20 cellular contexts compared by ENCODE assay signal in genomic region chr11:117062503-117062902, GRCh38. TPM values are rescaled to one million over a fixed set of nuclear protein-coding genes. Genes with fewer than 3 reads are reported as not detected.
A peak's percentile ranks its signal among the peaks of the same experiment; 100 is the strongest.
DNase-seq lines count a peak whose midpoint lies in the region; ATAC-seq, FAIRE-seq and TF ChIP-seq lines count a peak whose summit lies in the region.
"Had no signal": no experiment of that assay in that cellular context is flagged by ENCODE, and none has a peak within 500 bp of the region (broad histone marks: within the 10 kb centered on the region; RNA-seq: fewer than 3 reads in every experiment).

No MANE protein-coding gene starts in this region.

- CTCF ChIA-PET in activated CD8-positive, alpha-beta T cell treated with anti-CD3 and anti-CD28 coated beads for 36 hours (lab: Charles Lee): interaction anchor here (0.9 to 1.7 kb wide), 4 partner anchors 11 to 36 kb away, joined by 3 to 9 read pairs (median 4); no protein-coding TSS in a partner anchor
- CTCF ChIA-PET in activated CD8-positive, alpha-beta T cell treated with anti-CD3 and anti-CD28 coated beads, Interleukin-2, amount 10 ng/mL, durations not matched to agents 7 days and 5 days (lab: Charles Lee): interaction anchor here (0.7 to 1.4 kb wide), 7 partner anchors 10 to 211 kb away, joined by 3 to 4 read pairs (median 3); no protein-coding TSS in a partner anchor
- CTCF ChIA-PET in CD4-positive, alpha-beta memory T cell (lab: Charles Lee; ENCODE audit: partially characterized antibody): no interaction called here
- CTCF ChIA-PET in WTC11 (lab: Charles Lee): no interaction called here

- peaks cover 76% of the 10 kb centered on the region for H3K4me1 Mint-ChIP-seq in activated CD8-positive, alpha-beta T cell treated with anti-CD3 and anti-CD28 coated beads for 36 hours (ENCODE audit: low read depth)
- H3K4me1 Mint-ChIP-seq in activated CD8-positive, alpha-beta T cell treated with anti-CD3 and anti-CD28 coated beads, Interleukin-2, amount 10 ng/mL, durations not matched to agents 7 days and 5 days (ENCODE audit: low read depth): peaks cover 31% of the 10 kb centered on the region
- peaks cover 53 to 88% (median 70%) of the 10 kb centered on the region in 4 donors for H3K4me1 Mint-ChIP-seq in CD4-positive, alpha-beta memory T cell
- peaks cover 32% of the 10 kb centered on the region for H3K4me1 Mint-ChIP-seq in T-helper 1 cell treated with Interleukin-12 subunit alpha and Interleukin-12 subunit beta and Interleukin-4 antibody, amounts not matched to agents 30 μg/mL and 1 μg/mL, for 36 hours (ENCODE audit: low read depth)
- H3K4me1 Mint-ChIP-seq in WTC11: peaks cover 25% of the 10 kb centered on the region

- H3K36me3 ChIP-seq in CD4-positive, alpha-beta memory T cell (ENCODE audit: insufficient read depth, low read length): no peaks in the 10 kb centered on the region
- H3K36me3 ChIP-seq: esophagus muscularis mucosa, gastroesophageal sphincter, HAP-1, suprapubic skin had no signal

- H3K4me1 ChIP-seq in CD4-positive, alpha-beta memory T cell (ENCODE audit: insufficient read depth, low read length): peaks cover 51% of the 10 kb centered on the region

- H3K27me3 ChIP-seq in CD4-positive, alpha-beta memory T cell (ENCODE audit: insufficient read depth, low read length): no peaks in the 10 kb centered on the region
- H3K27me3 ChIP-seq in layer of hippocampus (ENCODE audit: control insufficient read depth, insufficient read depth, low read length): no peaks in the 10 kb centered on the region
- H3K27me3 ChIP-seq: esophagus muscularis mucosa, gastroesophageal sphincter, suprapubic skin had no signal

- no peak overlapping the region for H3K27ac ChIP-seq in CD4-positive, alpha-beta memory T cell (ENCODE audit: low read depth, low read length)
- H3K27ac ChIP-seq in layer of hippocampus (ENCODE audit: low read depth, low read length): peak overlapping the region; percentile 30
- H3K27ac ChIP-seq: C4-2B, suprapubic skin had no signal

- peaks cover 3% of the 10 kb centered on the region for H3K36me3 Mint-ChIP-seq in activated CD8-positive, alpha-beta T cell treated with anti-CD3 and anti-CD28 coated beads for 36 hours (ENCODE audit: low read depth)
- H3K36me3 Mint-ChIP-seq in activated CD8-positive, alpha-beta T cell treated with anti-CD3 and anti-CD28 coated beads, Interleukin-2, amount 10 ng/mL, durations not matched to agents 7 days and 5 days (ENCODE audit: low read depth): peaks cover 7% of the 10 kb centered on the region
- H3K36me3 Mint-ChIP-seq in CD4-positive, alpha-beta memory T cell: peaks cover 0 to 5% of the 10 kb centered on the region in 2 donors
- peaks cover 5% of the 10 kb centered on the region for H3K36me3 Mint-ChIP-seq in T-helper 1 cell treated with Interleukin-12 subunit alpha and Interleukin-12 subunit beta and Interleukin-4 antibody, amounts not matched to agents 30 μg/mL and 1 μg/mL, for 36 hours (ENCODE audit: low read depth)
- H3K36me3 Mint-ChIP-seq in WTC11: no peaks in the 10 kb centered on the region

- H3K4me3 ChIP-seq in CD4-positive, alpha-beta memory T cell (ENCODE audit: low read length in 2 of 2): no peak overlapping the region
- H3K4me3 ChIP-seq: gastroesophageal sphincter, HAP-1, suprapubic skin had no signal

- peak overlapping the region; percentile 90 for H3K27ac Mint-ChIP-seq in activated CD8-positive, alpha-beta T cell treated with anti-CD3 and anti-CD28 coated beads for 36 hours
- no peak overlapping the region for H3K27ac Mint-ChIP-seq in activated CD8-positive, alpha-beta T cell treated with anti-CD3 and anti-CD28 coated beads, Interleukin-2, amount 10 ng/mL, durations not matched to agents 7 days and 5 days
- peak overlapping the region in 6 of 7 donors; percentile 8 to 89 (median 66) for H3K27ac Mint-ChIP-seq in CD4-positive, alpha-beta memory T cell
- peak overlapping the region; percentile 13 for H3K27ac Mint-ChIP-seq in T-helper 1 cell treated with Interleukin-12 subunit alpha and Interleukin-12 subunit beta and Interleukin-4 antibody, amounts not matched to agents 30 μg/mL and 1 μg/mL, for 36 hours
- H3K27ac Mint-ChIP-seq in WTC11: no peak overlapping the region
- H3K27ac Mint-ChIP-seq: activated CD4-positive, alpha-beta T cell treated with anti-CD3 and anti-CD28 coated beads, Interleukin-2, amount 10 ng/mL, durations not matched to agents 7 days and 5 days had no signal

- DNase-seq in activated CD8-positive, alpha-beta T cell treated with anti-CD3 and anti-CD28 coated beads for 36 hours: peak; percentile 21
- DNase-seq in activated CD8-positive, alpha-beta T cell treated with anti-CD3 and anti-CD28 coated beads, Interleukin-2, amount 10 ng/mL, durations not matched to agents 7 days and 5 days: no peak
- DNase-seq in CD4-positive, alpha-beta memory T cell: no peak
- no peak for DNase-seq in GM12892 (ENCODE audit: insufficient read length)
- DNase-seq in WTC11 (ENCODE audit: low spot score): no peak
- DNase-seq in NCI-H146 treated with DMSO at 0.1 percent for 48 hours (lab: John Stamatoyannopoulos, UW; ENCODE audit: unreplicated experiment): no peak
- DNase-seq: effector CD4-positive, alpha-beta T cell; kidney glomerular epithelial cell; mesenchymal stem cell; naive thymus-derived CD8-positive, alpha-beta T cell; NCI-H1436; T-helper 9 cell had no signal

- H3K9me3 Mint-ChIP-seq in activated CD8-positive, alpha-beta T cell treated with anti-CD3 and anti-CD28 coated beads for 36 hours: no peaks in the 10 kb centered on the region
- H3K9me3 Mint-ChIP-seq in activated CD8-positive, alpha-beta T cell treated with anti-CD3 and anti-CD28 coated beads, Interleukin-2, amount 10 ng/mL, durations not matched to agents 7 days and 5 days (ENCODE audit: insufficient read depth): no peaks in the 10 kb centered on the region
- no peaks in the 10 kb centered on the region for H3K9me3 Mint-ChIP-seq in CD4-positive, alpha-beta memory T cell
- H3K9me3 Mint-ChIP-seq in T-helper 1 cell treated with Interleukin-12 subunit alpha and Interleukin-12 subunit beta and Interleukin-4 antibody, amounts not matched to agents 30 μg/mL and 1 μg/mL, for 36 hours: no peaks in the 10 kb centered on the region
- no peaks in the 10 kb centered on the region for H3K9me3 Mint-ChIP-seq in WTC11
- H3K9me3 Mint-ChIP-seq: activated CD4-positive, alpha-beta T cell treated with anti-CD3 and anti-CD28 coated beads, Interleukin-2, amount 10 ng/mL, durations not matched to agents 7 days and 5 days; naive thymus-derived CD8-positive, alpha-beta T cell had no signal

- POLR2A ChIA-PET in activated CD8-positive, alpha-beta T cell treated with anti-CD3 and anti-CD28 coated beads for 36 hours (lab: Charles Lee): interaction anchor here (0.8 to 3.6 kb wide), 3 partner anchors 9 to 31 kb away, joined by 4 to 16 read pairs (median 10); no protein-coding TSS in a partner anchor
- POLR2A ChIA-PET in activated CD8-positive, alpha-beta T cell treated with anti-CD3 and anti-CD28 coated beads, Interleukin-2, amount 10 ng/mL, durations not matched to agents 7 days and 5 days (lab: Charles Lee): no interaction called here
- POLR2A ChIA-PET in CD4-positive, alpha-beta memory T cell (lab: Charles Lee; ENCODE audit: partially characterized antibody): no interaction called here
- POLR2A ChIA-PET in WTC11 (lab: Charles Lee): no interaction called here

- H3K27me3 Mint-ChIP-seq in activated CD8-positive, alpha-beta T cell treated with anti-CD3 and anti-CD28 coated beads for 36 hours: no peaks in the 10 kb centered on the region
- H3K27me3 Mint-ChIP-seq in activated CD8-positive, alpha-beta T cell treated with anti-CD3 and anti-CD28 coated beads, Interleukin-2, amount 10 ng/mL, durations not matched to agents 7 days and 5 days (ENCODE audit: low read depth): no peaks in the 10 kb centered on the region
- H3K27me3 Mint-ChIP-seq in CD4-positive, alpha-beta memory T cell: no peaks in the 10 kb centered on the region
- H3K27me3 Mint-ChIP-seq in T-helper 1 cell treated with Interleukin-12 subunit alpha and Interleukin-12 subunit beta and Interleukin-4 antibody, amounts not matched to agents 30 μg/mL and 1 μg/mL, for 36 hours (ENCODE audit: low read depth): no peaks in the 10 kb centered on the region
- no peaks in the 10 kb centered on the region for H3K27me3 Mint-ChIP-seq in WTC11 (ENCODE audit: low read depth)
- H3K27me3 Mint-ChIP-seq: activated CD4-positive, alpha-beta T cell treated with anti-CD3 and anti-CD28 coated beads, Interleukin-2, amount 10 ng/mL, durations not matched to agents 7 days and 5 days; naive thymus-derived CD8-positive, alpha-beta T cell had no signal

- no peak for TF ChIP-seq POLR2A in GM12892 (IDR thresholded peaks at IDR 0.05; ENCODE audit: low read depth, low read length)

- no peak for TF ChIP-seq CTCF in activated CD8-positive, alpha-beta T cell treated with anti-CD3 and anti-CD28 coated beads for 36 hours (IDR thresholded peaks at IDR 0.05)
- TF ChIP-seq CTCF in WTC11 (IDR thresholded peaks at IDR 0.05): no peak

- H3K4me3 Mint-ChIP-seq in activated CD8-positive, alpha-beta T cell treated with anti-CD3 and anti-CD28 coated beads for 36 hours: peak overlapping the region; percentile 4
- H3K4me3 Mint-ChIP-seq in activated CD8-positive, alpha-beta T cell treated with anti-CD3 and anti-CD28 coated beads, Interleukin-2, amount 10 ng/mL, durations not matched to agents 7 days and 5 days: no peak overlapping the region
- peak overlapping the region in 4 of 8 donors; percentile 7 to 63 (median 50) for H3K4me3 Mint-ChIP-seq in CD4-positive, alpha-beta memory T cell
- no peak overlapping the region for H3K4me3 Mint-ChIP-seq in T-helper 1 cell treated with Interleukin-12 subunit alpha and Interleukin-12 subunit beta and Interleukin-4 antibody, amounts not matched to agents 30 μg/mL and 1 μg/mL, for 36 hours
- H3K4me3 Mint-ChIP-seq in WTC11: no peak overlapping the region

- FAIRE-seq in GM12892 (lab: Jason Lieb, UNC): no peak

- intact Hi-C loops in activated CD8-positive, alpha-beta T cell treated with anti-CD3 and anti-CD28 coated beads for 36 hours (cut with micrococcal nuclease): loop anchor here (5.0 kb wide), 2 partner anchors 35 kb away; partner anchors contain the start of gene SIK3
- intact Hi-C loops in CD4-positive, alpha-beta memory T cell (cut with micrococcal nuclease): no loop called here

- H3K9me3 ChIP-seq in CD4-positive, alpha-beta memory T cell (ENCODE audit: control insufficient read depth in 1 of 2, low read length in 2 of 2): no peaks in the 10 kb centered on the region
- H3K9me3 ChIP-seq: esophagus muscularis mucosa, gastroesophageal sphincter, HAP-1, suprapubic skin had no signal

- peak; percentile 6 for ATAC-seq in activated CD8-positive, alpha-beta T cell treated with anti-CD3 and anti-CD28 coated beads for 36 hours
- ATAC-seq in activated CD8-positive, alpha-beta T cell treated with anti-CD3 and anti-CD28 coated beads, Interleukin-2, amount 10 ng/mL, durations not matched to agents 7 days and 5 days: no peak
- no peak for ATAC-seq in WTC11
- ATAC-seq: gastroesophageal sphincter had no signal

RNA-seq across cellular contexts. Expression of gene SIK3, which starts 35.7 kb away (rescaled TPM):
- 10 to 100 TPM; 18.7 to 24.1 TPM for total RNA-seq in activated CD8-positive, alpha-beta T cell treated with anti-CD3 and anti-CD28 coated beads for 36 hours
- total RNA-seq in activated CD8-positive, alpha-beta T cell treated with anti-CD3 and anti-CD28 coated beads, Interleukin-2, amount 10 ng/mL, durations not matched to agents 7 days and 5 days: 10 to 100 TPM; 25.9 to 31.4 TPM
- 10 to 100 TPM; 88.4 to 97.5 TPM for total RNA-seq in CD4-positive, alpha-beta memory T cell
- 10 to 100 TPM in 1 of 2 donors, 1 to 10 TPM in 1; 9.7 to 36.7 TPM for polyA plus RNA-seq in CD4-positive, alpha-beta memory T cell
- 17.6 TPM for polyA plus RNA-seq in GM12892 (2012; ENCODE audit: missing spikeins)
- total RNA-seq in WTC11 (2021): 26.4 to 34.4 TPM (median 29.6 TPM) in 3 replicates

Comparison
In these comparisons a context has a peak if more than half of its experiments do, and no peak if none do; other contexts are left out.
1. H3K27ac Mint-ChIP-seq: peak in activated CD8-positive, alpha-beta T cell treated with anti-CD3 and anti-CD28 coated beads for 36 hours (single experiment), CD4-positive, alpha-beta memory T cell (6 of 7) and T-helper 1 cell treated with Interleukin-12 subunit alpha and Interleukin-12 subunit beta and Interleukin-4 antibody, amounts not matched to agents 30 μg/mL and 1 μg/mL, for 36 hours (single experiment); none in activated CD8-positive, alpha-beta T cell treated with anti-CD3 and anti-CD28 coated beads, Interleukin-2, amount 10 ng/mL, durations not matched to agents 7 days and 5 days (single experiment) and WTC11 (single experiment).
2. CTCF ChIA-PET loops: an anchor here in activated CD8-positive, alpha-beta T cell treated with anti-CD3 and anti-CD28 coated beads for 36 hours (0.9 to 1.7 kb wide) and activated CD8-positive, alpha-beta T cell treated with anti-CD3 and anti-CD28 coated beads, Interleukin-2, amount 10 ng/mL, durations not matched to agents 7 days and 5 days (0.7 to 1.4 kb wide); none called in CD4-positive, alpha-beta memory T cell and WTC11.